In the genomic region with DNA sequence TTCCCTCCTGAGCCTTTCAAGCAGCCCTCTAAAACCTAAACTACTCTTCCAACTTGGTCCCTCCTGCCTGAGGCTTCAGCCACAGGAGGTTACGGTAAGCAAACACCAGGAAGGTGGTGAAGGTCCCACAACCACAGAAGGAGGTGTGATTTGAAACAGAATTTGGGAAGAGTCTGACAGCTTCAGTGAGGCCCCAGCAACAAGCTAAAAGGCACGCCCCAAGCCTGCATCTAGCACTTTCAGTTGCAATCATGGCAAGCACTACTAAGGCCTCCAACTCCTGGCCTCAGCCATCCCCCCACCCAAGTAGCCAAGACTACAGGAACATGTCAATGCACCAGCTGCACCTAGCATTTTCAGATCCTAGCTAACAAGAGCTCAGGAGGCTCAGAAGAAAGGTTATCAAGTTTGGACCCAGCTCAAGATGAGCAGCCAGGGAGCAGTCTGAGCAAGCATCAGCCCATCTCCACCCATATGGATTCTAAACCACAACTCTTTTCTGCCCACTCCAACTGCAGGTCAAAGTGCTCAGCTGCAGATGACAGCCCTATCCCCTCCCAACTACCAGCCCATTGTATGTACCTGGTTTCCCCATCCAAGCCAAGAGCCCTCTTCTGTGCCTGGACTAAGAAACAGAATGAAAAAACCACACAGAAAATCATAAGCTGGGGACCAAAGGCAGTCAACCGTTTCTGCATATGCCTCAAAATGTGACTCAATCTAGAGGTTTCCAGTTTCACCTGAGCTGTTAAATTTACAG, we compare ENCODE assay signal across 7 cellular contexts. TPM values are rescaled to one million over a fixed set of nuclear protein-coding genes. Genes with fewer than 3 reads are reported as not detected.
DNase-seq lines count a peak whose midpoint lies in the region; ATAC-seq and TF ChIP-seq lines count a peak whose summit lies in the region.

No MANE protein-coding gene starts in this region.

- H3K27me3 Mint-ChIP-seq in T-helper 2 cell treated with Interferon-gamma antibody and Interleukin-4, amounts not matched to agents 5 μg/mL and 100 μg/mL, for 36 hours (ENCODE audit: low read depth) = no peaks in the 10 kb centered on the region
- no peaks in the 10 kb centered on the region for H3K27me3 Mint-ChIP-seq in stimulated activated memory B cell treated with anti-CD40 and anti-IgM and Interleukin-4, amounts not matched to agents 10 μg/mL and 1 μg/mL and 100 μg/mL, for 72 hours

- peak overlapping the region; percentile 9 for H3K4me3 ChIP-seq in fibroblast of villous mesenchyme (ENCODE audit: low read depth, low read length)

- ATAC-seq in GM18505 (IDR thresholded peaks at IDR 0.05; ENCODE audit: unreplicated experiment) (peak; percentile 12), HG03066 (IDR thresholded peaks at IDR 0.05; ENCODE audit: low read depth, unreplicated experiment) (peak; percentile 37), HG02571 (IDR thresholded peaks at IDR 0.05; ENCODE audit: unreplicated experiment) (no peak)
- ATAC-seq in stimulated activated memory B cell treated with anti-CD40 and anti-IgM and Interleukin-4, amounts not matched to agents 10 μg/mL and 1 μg/mL and 100 μg/mL, for 72 hours = no peak

- peak; percentile 75 for DNase-seq in T-helper 2 cell treated with Interferon-gamma antibody and Interleukin-4, amounts not matched to agents 5 μg/mL and 100 μg/mL, for 36 hours (ENCODE audit: low spot score)
- DNase-seq in fibroblast of villous mesenchyme (ENCODE audit: low read depth) = no peak
- no peak for DNase-seq in NCI-H2081 treated with DMSO at 0.1 percent for 48 hours (lab: John Stamatoyannopoulos, UW)

- peak; percentile 45 for TF ChIP-seq POLR2A in GM18505 (IDR thresholded peaks at IDR 0.05; ENCODE audit: borderline replicate concordance, extremely low read depth, insufficient read depth, insufficient read length)

- H3K36me3 Mint-ChIP-seq in T-helper 2 cell treated with Interferon-gamma antibody and Interleukin-4, amounts not matched to agents 5 μg/mL and 100 μg/mL, for 36 hours (ENCODE audit: low read depth) = peaks cover 39% of the 10 kb centered on the region
- H3K36me3 Mint-ChIP-seq in stimulated activated memory B cell treated with anti-CD40 and anti-IgM and Interleukin-4, amounts not matched to agents 10 μg/mL and 1 μg/mL and 100 μg/mL, for 72 hours = peaks cover 36% of the 10 kb centered on the region

- peak overlapping the region; percentile 83 for H3K4me3 Mint-ChIP-seq in T-helper 2 cell treated with Interferon-gamma antibody and Interleukin-4, amounts not matched to agents 5 μg/mL and 100 μg/mL, for 36 hours
- H3K4me3 Mint-ChIP-seq in stimulated activated memory B cell treated with anti-CD40 and anti-IgM and Interleukin-4, amounts not matched to agents 10 μg/mL and 1 μg/mL and 100 μg/mL, for 72 hours = peak overlapping the region; percentile 63

- peak overlapping the region; percentile 99 for H3K27ac Mint-ChIP-seq in T-helper 2 cell treated with Interferon-gamma antibody and Interleukin-4, amounts not matched to agents 5 μg/mL and 100 μg/mL, for 36 hours
- peak overlapping the region; percentile 96 for H3K27ac Mint-ChIP-seq in stimulated activated memory B cell treated with anti-CD40 and anti-IgM and Interleukin-4, amounts not matched to agents 10 μg/mL and 1 μg/mL and 100 μg/mL, for 72 hours

- no peak for TF ChIP-seq CTCF in fibroblast of villous mesenchyme (IDR thresholded peaks at IDR 0.05; ENCODE audit: insufficient read depth, low read depth, low read length)

- H3K9me3 Mint-ChIP-seq in T-helper 2 cell treated with Interferon-gamma antibody and Interleukin-4, amounts not matched to agents 5 μg/mL and 100 μg/mL, for 36 hours = no peaks in the 10 kb centered on the region
- H3K9me3 Mint-ChIP-seq in stimulated activated memory B cell treated with anti-CD40 and anti-IgM and Interleukin-4, amounts not matched to agents 10 μg/mL and 1 μg/mL and 100 μg/mL, for 72 hours = no peaks in the 10 kb centered on the region

- H3K4me1 Mint-ChIP-seq in T-helper 2 cell treated with Interferon-gamma antibody and Interleukin-4, amounts not matched to agents 5 μg/mL and 100 μg/mL, for 36 hours (ENCODE audit: low read depth) = peaks cover 77% of the 10 kb centered on the region
- peaks cover 92% of the 10 kb centered on the region for H3K4me1 Mint-ChIP-seq in stimulated activated memory B cell treated with anti-CD40 and anti-IgM and Interleukin-4, amounts not matched to agents 10 μg/mL and 1 μg/mL and 100 μg/mL, for 72 hours

RNA-seq across cellular contexts. Expression of gene AHNAK, which starts 10.4 kb away (rescaled TPM):
- total RNA-seq in fibroblast of villous mesenchyme = 474 and 514 TPM in 2 replicates

RNA-seq across cellular contexts. Expression of gene EEF1G, which starts 16.6 kb away (rescaled TPM):
- total RNA-seq in fibroblast of villous mesenchyme = 876 and 1,014 TPM in 2 replicates

RNA-seq across cellular contexts. Expression of gene TUT1, which starts 34.3 kb away (rescaled TPM):
- total RNA-seq in fibroblast of villous mesenchyme = 4.3 and 5.2 TPM in 2 replicates

RNA-seq across cellular contexts. Expression of gene MTA2, which starts 44.6 kb away (rescaled TPM):
- 145 and 197 TPM in 2 replicates for total RNA-seq in fibroblast of villous mesenchyme

RNA-seq across cellular contexts. Expression of gene EML3, which starts 55.5 kb away (rescaled TPM):
- 15.5 and 21.6 TPM in 2 replicates for total RNA-seq in fibroblast of villous mesenchyme

Comparison
In these comparisons a context has a peak if more than half of its experiments do, and no peak if none do; other contexts are left out.
1. ATAC-seq: peak in GM18505 (single experiment) and HG03066 (single experiment); none in stimulated activated memory B cell treated with anti-CD40 and anti-IgM and Interleukin-4, amounts not matched to agents 10 μg/mL and 1 μg/mL and 100 μg/mL, for 72 hours (single experiment) and HG02571 (single experiment).